In genomic region chr12:116943419-116944372, GRCh38 we compare ENCODE assay signal across 16 cellular contexts.
"Had no signal": no experiment of that assay in that cellular context is flagged by ENCODE, and none has a peak within 500 bp of the region (broad histone marks: within the 10 kb centered on the region; RNA-seq: fewer than 3 reads in every experiment).

No MANE protein-coding gene starts in this region.

- H3K27ac Mint-ChIP-seq: activated B cell treated with CpG ODN at 0.5 μM for 24 hours; activated CD8-positive, alpha-beta T cell treated with anti-CD3 and anti-CD28 coated beads for 36 hours had no signal

- H3K27me3 ChIP-seq: colonic mucosa, hepatocyte, left lung, stomach had no signal

- H2AFZ ChIP-seq: hepatocyte had no signal

- H3K4me3 ChIP-seq: colonic mucosa, hepatocyte, left lung, prostate gland, stomach had no signal

- H3K36me3 ChIP-seq: colonic mucosa, prostate gland had no signal

- H3K4me3 Mint-ChIP-seq: activated B cell treated with CpG ODN at 0.5 μM for 24 hours; activated CD8-positive, alpha-beta T cell treated with anti-CD3 and anti-CD28 coated beads for 36 hours; activated T-cell treated with anti-CD3 and anti-CD28 coated beads, Interleukin-2, amount 50 U/mL, for 4 hours had no signal

- H3K4me2 ChIP-seq: hepatocyte had no signal

- H3K27me3 Mint-ChIP-seq: activated B cell treated with CpG ODN at 0.5 μM for 24 hours; activated CD8-positive, alpha-beta T cell treated with anti-CD3 and anti-CD28 coated beads for 36 hours had no signal

- H3K27ac ChIP-seq: colonic mucosa, hepatocyte, left lung, prostate gland, stomach had no signal

- DNase-seq: activated B cell treated with CpG ODN at 0.5 μM for 24 hours; activated CD4-positive, alpha-beta T cell treated with anti-CD3 and anti-CD28 coated beads for 48 hours; activated CD8-positive, alpha-beta T cell treated with anti-CD3 and anti-CD28 coated beads for 36 hours; activated effector memory CD4-positive, alpha-beta T cell treated with Interleukin-2 at 50 U/mL for 16 hours; activated naive CD4-positive, alpha-beta T cell treated with anti-CD3 and anti-CD28 coated beads, Interleukin-2, amount 50 U/mL, for 16 hours; activated T-cell treated with anti-CD3 and anti-CD28 coated beads, Interleukin-2, amount 50 U/mL, for 4 hours; central memory CD4-positive, alpha-beta T cell; colonic mucosa; left lung; midbrain; stimulated activated CD4-positive, alpha-beta T cell treated with anti-CD3 and anti-CD28 coated beads, Interleukin-12 subunit alpha, Interleukin-12 subunit beta, amount 100 ng/mL, for 4 hours; stimulated activated CD4-positive, alpha-beta T cell treated with anti-CD3 and anti-CD28 coated beads, Interleukin-2, amount 100 ng/mL, for 24 hours; stomach had no signal

- ATAC-seq: activated CD8-positive, alpha-beta T cell treated with anti-CD3 and anti-CD28 coated beads for 36 hours; activated T-cell treated with anti-CD3 and anti-CD28 coated beads, Interleukin-2, amount 50 U/mL, for 4 hours; esophagus mucosa; left lung had no signal

- H3K4me1 ChIP-seq: colonic mucosa, left lung, prostate gland, stomach had no signal

- H3K9me3 ChIP-seq: colonic mucosa, prostate gland had no signal
